1 cellular context compared by ENCODE assay signal in genomic region chr12:113082486-113083148, GRCh38.
TF ChIP-seq lines count a peak whose summit lies in the region.

No MANE protein-coding gene starts in this region.

TF ChIP-seq in SK-N-SH treated with all-trans-retinoic acid at 6 μM for 48 hours, 23 proteins besides CTCF, POLR2A, EP300 and RAD21 (continued from another document):
- TF ChIP-seq TSHZ2 (CRISPR knock-in tag; IDR thresholded peaks at IDR 0.05), result no peak
- TF ChIP-seq CREB5 (CRISPR knock-in tag; IDR thresholded peaks at IDR 0.05; ENCODE audit: low read depth), result no peak
- TF ChIP-seq ZNF8 (CRISPR knock-in tag; IDR thresholded peaks at IDR 0.05), result no peak
- TF ChIP-seq GLIS3 (CRISPR knock-in tag; IDR thresholded peaks at IDR 0.05), result no peak
- TF ChIP-seq ZFP30 (CRISPR knock-in tag; IDR thresholded peaks at IDR 0.05), result no peak
- no peak for TF ChIP-seq PATZ1 (CRISPR knock-in tag; IDR thresholded peaks at IDR 0.05; ENCODE audit: borderline replicate concordance)
- TF ChIP-seq TOX (CRISPR knock-in tag; IDR thresholded peaks at IDR 0.05; ENCODE audit: borderline replicate concordance), result no peak
- no peak for TF ChIP-seq OSR1 (CRISPR knock-in tag; IDR thresholded peaks at IDR 0.05)
- no peak for TF ChIP-seq BACH2 (CRISPR knock-in tag; IDR thresholded peaks at IDR 0.05; ENCODE audit: borderline replicate concordance)
- TF ChIP-seq TCF4 (CRISPR knock-in tag; IDR thresholded peaks at IDR 0.05; ENCODE audit: borderline replicate concordance), result no peak
- no peak for TF ChIP-seq ZFP3 (CRISPR knock-in tag; IDR thresholded peaks at IDR 0.05)
- no peak for TF ChIP-seq CSDC2 (CRISPR knock-in tag; IDR thresholded peaks at IDR 0.05)
